8 cellular contexts compared by ENCODE assay signal in genomic region chrY:13751289-13752071, GRCh38. TPM values are rescaled to one million over a fixed set of nuclear protein-coding genes. Genes with fewer than 3 reads are reported as not detected.
A peak's percentile ranks its signal among the peaks of the same experiment; 100 is the strongest.
DNase-seq lines count a peak whose midpoint lies in the region; ATAC-seq and TF ChIP-seq lines count a peak whose summit lies in the region.

No MANE protein-coding gene starts in this region.

- H3K4me2 ChIP-seq in mesenchymal stem cell (ENCODE audit: low read length, poor library complexity, severe bottlenecking), result peak overlapping the region; percentile 90

- no peak overlapping the region for H4K91ac ChIP-seq in mesenchymal stem cell (ENCODE audit: low read length)

- H4K8ac ChIP-seq in mesenchymal stem cell (ENCODE audit: low read length), result no peak overlapping the region

- no peaks in the 10 kb centered on the region for H3K9me3 ChIP-seq in mesenchymal stem cell (ENCODE audit: control insufficient read depth, low read length)

- no peak overlapping the region for H2AK5ac ChIP-seq in mesenchymal stem cell (ENCODE audit: low read length, severe bottlenecking)

- no peaks in the 10 kb centered on the region for H3K27me3 ChIP-seq in mesenchymal stem cell (ENCODE audit: control insufficient read depth in 1 of 2, insufficient read depth in 1 of 2, low read length in 2 of 2)

- H3K27me3 Mint-ChIP-seq in activated T-helper 1 cell treated with anti-CD3 and anti-CD28 coated beads, Interleukin-12 subunit alpha, Interleukin-12 subunit beta, Interleukin-2, Interleukin-4 antibody, amounts not matched to agents 30 ng/mL and 10 ng/mL and 1 ng/mL, durations not matched to agents 14 hours and 24 hours and 36 hours (ENCODE audit: insufficient read depth), result no peaks in the 10 kb centered on the region

- intact Hi-C loops in activated T-helper 1 cell treated with anti-CD3 and anti-CD28 coated beads, Interleukin-12 subunit alpha, Interleukin-12 subunit beta, Interleukin-2, Interleukin-4 antibody, amounts not matched to agents 30 ng/mL and 10 ng/mL and 1 ng/mL, durations not matched to agents 14 hours and 24 hours and 36 hours (cut with micrococcal nuclease), result loop anchor here (2.0 to 10.0 kb wide), 4 partner anchors 49 to 847 kb away; partner anchors contain the start of genes DDX3Y and TMSB4Y

- no peaks in the 10 kb centered on the region for H3K79me1 ChIP-seq in mesenchymal stem cell (replicated peaks; ENCODE audit: low read length, poor library complexity, severe bottlenecking)

- H3K14ac ChIP-seq in mesenchymal stem cell (ENCODE audit: low read length in 2 of 2), result peak overlapping the region in 1 of 2 experiments; percentile 48

- ATAC-seq in HG03039 (IDR thresholded peaks at IDR 0.05; ENCODE audit: unreplicated experiment), result peak; percentile 85
- ATAC-seq in GM18505 (IDR thresholded peaks at IDR 0.05; ENCODE audit: unreplicated experiment), result no peak

- no peaks in the 10 kb centered on the region for H3K36me3 Mint-ChIP-seq in activated T-helper 1 cell treated with anti-CD3 and anti-CD28 coated beads, Interleukin-12 subunit alpha, Interleukin-12 subunit beta, Interleukin-2, Interleukin-4 antibody, amounts not matched to agents 30 ng/mL and 10 ng/mL and 1 ng/mL, durations not matched to agents 14 hours and 24 hours and 36 hours (ENCODE audit: low read depth)

- H2BK12ac ChIP-seq in mesenchymal stem cell (ENCODE audit: low read length in 2 of 2), result no peak overlapping the region

- H3K23ac ChIP-seq in mesenchymal stem cell (ENCODE audit: low read length in 2 of 2), result no peak overlapping the region

- H3K4ac ChIP-seq in mesenchymal stem cell (ENCODE audit: low read depth in 1 of 2, low read length in 2 of 2), result no peak overlapping the region

- peak overlapping the region; percentile 5 for H3K27ac Mint-ChIP-seq in activated T-helper 1 cell treated with anti-CD3 and anti-CD28 coated beads, Interleukin-12 subunit alpha, Interleukin-12 subunit beta, Interleukin-2, Interleukin-4 antibody, amounts not matched to agents 30 ng/mL and 10 ng/mL and 1 ng/mL, durations not matched to agents 14 hours and 24 hours and 36 hours

- no peak for TF ChIP-seq CTCF in RWPE1 (conservative IDR thresholded peaks at IDR 0.05; ENCODE audit: low read depth)

- WGBS in mesenchymal stem cell, result 0% methylated on average over 34 of the region's 60 CpGs

- peak overlapping the region; percentile 71 for H3K4me3 Mint-ChIP-seq in activated T-helper 1 cell treated with anti-CD3 and anti-CD28 coated beads, Interleukin-12 subunit alpha, Interleukin-12 subunit beta, Interleukin-2, Interleukin-4 antibody, amounts not matched to agents 30 ng/mL and 10 ng/mL and 1 ng/mL, durations not matched to agents 14 hours and 24 hours and 36 hours

- H3K4me1 ChIP-seq in mesenchymal stem cell (ENCODE audit: control insufficient read depth, insufficient read depth, low read depth, low read length), result peaks cover 9% of the 10 kb centered on the region

- POLR2A ChIA-PET in HEK293T (lab: Yijun Ruan, JAX) (no interaction called here), RWPE1 (lab: Yijun Ruan, JAX; ENCODE audit: low non-redundant PET) (no interaction called here)

- no peak overlapping the region for H3K18ac ChIP-seq in mesenchymal stem cell (ENCODE audit: low read depth in 1 of 2, low read length in 2 of 2)

- peaks cover 11% of the 10 kb centered on the region for H3K4me1 Mint-ChIP-seq in activated T-helper 1 cell treated with anti-CD3 and anti-CD28 coated beads, Interleukin-12 subunit alpha, Interleukin-12 subunit beta, Interleukin-2, Interleukin-4 antibody, amounts not matched to agents 30 ng/mL and 10 ng/mL and 1 ng/mL, durations not matched to agents 14 hours and 24 hours and 36 hours (ENCODE audit: low read depth)

- no peak overlapping the region for H2BK120ac ChIP-seq in mesenchymal stem cell (ENCODE audit: low read depth, low read length)

- CTCF ChIA-PET in HEK293T (lab: Yijun Ruan, JAX) (no interaction called here), RWPE1 (lab: Yijun Ruan, JAX) (no interaction called here)

- no peak for TF ChIP-seq POLR2A in GM18505 (IDR thresholded peaks at IDR 0.05; ENCODE audit: borderline replicate concordance, extremely low read depth, insufficient read depth, insufficient read length)

- no peak overlapping the region for H2BK5ac ChIP-seq in mesenchymal stem cell (ENCODE audit: low read depth, low read length, poor library complexity, severe bottlenecking)

- H2BK15ac ChIP-seq in mesenchymal stem cell (ENCODE audit: low read depth, poor library complexity, severe bottlenecking), result no peak overlapping the region

- H3K27ac ChIP-seq in mesenchymal stem cell (ENCODE audit: low read length, poor library complexity, severe bottlenecking) (no peak overlapping the region), RWPE1 (no peak overlapping the region)

- no peak overlapping the region for H2AFZ ChIP-seq in mesenchymal stem cell (ENCODE audit: low read depth, low read length)

- no peaks in the 10 kb centered on the region for H3K36me3 ChIP-seq in mesenchymal stem cell (ENCODE audit: control insufficient read depth in 1 of 2, insufficient read depth in 2 of 2, low read depth in 1 of 2, low read length in 2 of 2)

- no peak overlapping the region for H3K9ac ChIP-seq in mesenchymal stem cell (ENCODE audit: low read length)

- peak; percentile 75 for DNase-seq in D341Med (ENCODE audit: low spot score)
- peak; percentile 6 for DNase-seq in activated T-helper 1 cell treated with anti-CD3 and anti-CD28 coated beads, Interleukin-12 subunit alpha, Interleukin-12 subunit beta, Interleukin-2, Interleukin-4 antibody, amounts not matched to agents 30 ng/mL and 10 ng/mL and 1 ng/mL, durations not matched to agents 14 hours and 24 hours and 36 hours (ENCODE audit: low spot score)
- peak; percentile 43 for DNase-seq in mesenchymal stem cell
- DNase-seq in NCI-H748 (lab: John Stamatoyannopoulos, UW; ENCODE audit: unreplicated experiment), result no peak
- no peak for DNase-seq in HEK293T (ENCODE audit: extremely low spot score)
- no peak for DNase-seq in RWPE1 (ENCODE audit: low spot score)

- H3K4me3 ChIP-seq in mesenchymal stem cell (ENCODE audit: insufficient read depth in 1 of 2, low read depth in 1 of 2, low read length in 2 of 2), result peak overlapping the region in 1 of 2 experiments; percentile 58

- H3K9me3 Mint-ChIP-seq in activated T-helper 1 cell treated with anti-CD3 and anti-CD28 coated beads, Interleukin-12 subunit alpha, Interleukin-12 subunit beta, Interleukin-2, Interleukin-4 antibody, amounts not matched to agents 30 ng/mL and 10 ng/mL and 1 ng/mL, durations not matched to agents 14 hours and 24 hours and 36 hours, result no peaks in the 10 kb centered on the region

TF ChIP-seq in HEK293T, 16 proteins besides CTCF, POLR2A, EP300 and RAD21:
- no peak for TF ChIP-seq L3MBTL2 (conservative IDR thresholded peaks at IDR 0.05)
- TF ChIP-seq LEF1 (IDR thresholded peaks at IDR 0.05; ENCODE audit: borderline replicate concordance), result no peak
- no peak for TF ChIP-seq ZNF384 (IDR thresholded peaks at IDR 0.05)
- TF ChIP-seq SUZ12 (IDR thresholded peaks at IDR 0.05), result no peak
- TF ChIP-seq CTBP1 (IDR thresholded peaks at IDR 0.05; ENCODE audit: borderline replicate concordance), result no peak
- TF ChIP-seq ARNT (IDR thresholded peaks at IDR 0.05), result no peak
- TF ChIP-seq PKNOX1 (IDR thresholded peaks at IDR 0.05), result no peak
- no peak for TF ChIP-seq ELF4 (IDR thresholded peaks at IDR 0.05)
- no peak for TF ChIP-seq FOXM1 (IDR thresholded peaks at IDR 0.05; ENCODE audit: borderline replicate concordance)

RNA-seq across cellular contexts. Expression of gene TMSB4Y, which starts 47.8 kb away (rescaled TPM):
- total RNA-seq in activated T-helper 1 cell treated with anti-CD3 and anti-CD28 coated beads, Interleukin-12 subunit alpha, Interleukin-12 subunit beta, Interleukin-2, Interleukin-4 antibody, amounts not matched to agents 30 ng/mL and 10 ng/mL and 1 ng/mL, durations not matched to agents 14 hours and 24 hours and 36 hours, result 0.54 and 1.2 TPM in 2 replicates
- 0.46 TPM for polyA plus RNA-seq in mesenchymal stem cell (2013, experiment 1 of 2)
- 0.40 TPM for polyA plus RNA-seq in mesenchymal stem cell (2013, experiment 2 of 2)

Comparison
In these comparisons a context has a peak if more than half of its experiments do, and no peak if none do; other contexts are left out.
1. DNase-seq: peak in D341Med (single experiment), activated T-helper 1 cell treated with anti-CD3 and anti-CD28 coated beads, Interleukin-12 subunit alpha, Interleukin-12 subunit beta, Interleukin-2, Interleukin-4 antibody, amounts not matched to agents 30 ng/mL and 10 ng/mL and 1 ng/mL, durations not matched to agents 14 hours and 24 hours and 36 hours (single experiment) and mesenchymal stem cell (single experiment); none in NCI-H748 (single experiment), HEK293T (single experiment) and RWPE1 (single experiment).